15 cellular contexts compared by ENCODE assay signal in genomic region chr7:105890290-105890997, GRCh38. TPM values are rescaled to one million over a fixed set of nuclear protein-coding genes. Genes with fewer than 3 reads are reported as not detected.
DNase-seq lines count a peak whose midpoint lies in the region; ATAC-seq and TF ChIP-seq lines count a peak whose summit lies in the region.
"Had no signal": no experiment of that assay in that cellular context is flagged by ENCODE, and none has a peak within 500 bp of the region (broad histone marks: within the 10 kb centered on the region; RNA-seq: fewer than 3 reads in every experiment).

No MANE protein-coding gene starts in this region.

- no peaks in the 10 kb centered on the region for H3K9me3 Mint-ChIP-seq in CD8-positive, alpha-beta memory T cell
- no peaks in the 10 kb centered on the region for H3K9me3 Mint-ChIP-seq in naive thymus-derived CD8-positive, alpha-beta T cell
- H3K9me3 Mint-ChIP-seq: neural crest cell had no signal

- in situ Hi-C loops in astrocyte of the cerebellum (cut with HindIII; ENCODE audit: low sequenced_read_pairs), result no loop called here
- in situ Hi-C loops in KBM-7 (cut with MboI; ENCODE audit: low pct_unique_long_range_greater_than_20kb, low sequenced_read_pairs), result no loop called here

- POLR2A ChIA-PET in CD8-positive, alpha-beta memory T cell (lab: Charles Lee), result no interaction called here
- POLR2A ChIA-PET in naive thymus-derived CD8-positive, alpha-beta T cell (lab: Charles Lee), result no interaction called here

- peaks cover 16% of the 10 kb centered on the region for H3K4me1 ChIP-seq in CD8-positive, alpha-beta memory T cell (ENCODE audit: insufficient read depth, low read length)
- H3K4me1 ChIP-seq: Peyer's patch, right lobe of liver had no signal

- CTCF ChIA-PET in CD8-positive, alpha-beta memory T cell (lab: Charles Lee), result interaction anchor here (1.1 kb wide), 1 partner anchor 152 kb away, joined by 5 read pairs; no protein-coding TSS in a partner anchor

- peaks cover 27 to 39% (median 31%) of the 10 kb centered on the region in 3 donors for H3K4me1 Mint-ChIP-seq in CD8-positive, alpha-beta memory T cell
- peaks cover 16 to 42% (median 31%) of the 10 kb centered on the region in 4 donors for H3K4me1 Mint-ChIP-seq in naive thymus-derived CD8-positive, alpha-beta T cell
- H3K4me1 Mint-ChIP-seq: neural crest cell had no signal

- H3K4me3 Mint-ChIP-seq in CD8-positive, alpha-beta memory T cell, result peak overlapping the region in 1 of 7 donors; percentile 13
- H3K4me3 Mint-ChIP-seq in naive thymus-derived CD8-positive, alpha-beta T cell, result peak overlapping the region in 1 of 10 donors; percentile 22
- H3K4me3 Mint-ChIP-seq: neural crest cell had no signal

- H3K4me3 ChIP-seq in CD8-positive, alpha-beta memory T cell (ENCODE audit: low read length), result no peak overlapping the region
- no peak overlapping the region for H3K4me3 ChIP-seq in astrocyte of the cerebellum (ENCODE audit: low read depth, low read length)
- H3K4me3 ChIP-seq: heart left ventricle, Peyer's patch, right lobe of liver, thoracic aorta had no signal

- no peak for TF ChIP-seq CTCF in astrocyte of the cerebellum (IDR thresholded peaks at IDR 0.05; ENCODE audit: low read depth, low read length, missing control alignments)

- ATAC-seq in naive thymus-derived CD8-positive, alpha-beta T cell, result peak; percentile 52 to 62
- no peak for ATAC-seq in HG02981 (IDR thresholded peaks at IDR 0.05; ENCODE audit: unreplicated experiment)
- ATAC-seq: heart left ventricle, right lobe of liver had no signal

- no peaks in the 10 kb centered on the region for H3K27me3 Mint-ChIP-seq in CD8-positive, alpha-beta memory T cell
- H3K27me3 Mint-ChIP-seq in naive thymus-derived CD8-positive, alpha-beta T cell, result no peaks in the 10 kb centered on the region

- no peak overlapping the region for H3K27ac ChIP-seq in CD8-positive, alpha-beta memory T cell (ENCODE audit: low read depth, low read length)
- H3K27ac ChIP-seq: heart left ventricle, KMS-11, Peyer's patch, right lobe of liver, thoracic aorta had no signal

- DNase-seq in CD8-positive, alpha-beta memory T cell, result no peak
- DNase-seq in RPMI7951 (ENCODE audit: low read depth) (peak; percentile 34), astrocyte of the cerebellum (ENCODE audit: low read depth) (peak; percentile 53), NCI-H82 (lab: John Stamatoyannopoulos, UW) (no peak), KBM-7 (no peak), DMS 273 (lab: John Stamatoyannopoulos, UW; ENCODE audit: unreplicated experiment) (no peak)
- DNase-seq in naive thymus-derived CD8-positive, alpha-beta T cell, result no peak
- DNase-seq: heart left ventricle, NCI-H524 treated with DMSO at 0.1 percent for 48 hours, Peyer's patch, right lobe of liver had no signal

- H3K36me3 ChIP-seq in CD8-positive, alpha-beta memory T cell (ENCODE audit: insufficient read depth, low read length), result no peaks in the 10 kb centered on the region
- H3K36me3 ChIP-seq: heart left ventricle, Peyer's patch, thoracic aorta had no signal

- H3K27ac Mint-ChIP-seq in CD8-positive, alpha-beta memory T cell, result peak overlapping the region in 5 of 8 donors; percentile 1 to 33 (median 13)
- H3K27ac Mint-ChIP-seq in naive thymus-derived CD8-positive, alpha-beta T cell, result peak overlapping the region in 6 of 10 donors; percentile 1 to 39 (median 6)

- H3K27me3 ChIP-seq in CD8-positive, alpha-beta memory T cell (ENCODE audit: insufficient read depth, low read length, poor library complexity, severe bottlenecking), result no peaks in the 10 kb centered on the region
- H3K27me3 ChIP-seq: heart left ventricle, Peyer's patch, right lobe of liver had no signal

- H3K36me3 Mint-ChIP-seq in CD8-positive, alpha-beta memory T cell, result peaks cover 0 to 13% (median 1%) of the 10 kb centered on the region in 3 donors
- H3K36me3 Mint-ChIP-seq in naive thymus-derived CD8-positive, alpha-beta T cell, result peaks cover 0 to 2% (median 0%) of the 10 kb centered on the region in 3 donors

- no peaks in the 10 kb centered on the region for H3K9me3 ChIP-seq in CD8-positive, alpha-beta memory T cell (ENCODE audit: low read length)
- H3K9me3 ChIP-seq: heart left ventricle, Peyer's patch, right lobe of liver, thoracic aorta had no signal

RNA-seq across cellular contexts. Expression of gene ATXN7L1, which starts 14.0 kb away (rescaled TPM):
- 1 to 10 TPM; 9.0 to 9.7 TPM for total RNA-seq in CD8-positive, alpha-beta memory T cell
- 18.0 TPM for polyA plus RNA-seq in CD8-positive, alpha-beta memory T cell
- total RNA-seq in RPMI7951 (2014; rRNA removed; shearing (Covaris generic)), result 4.0 and 5.2 TPM in 2 replicates
- 10 to 100 TPM; 32.9 to 35.1 TPM for total RNA-seq in naive thymus-derived CD8-positive, alpha-beta T cell
- polyA plus RNA-seq in naive thymus-derived CD8-positive, alpha-beta T cell, result 10 to 100 TPM in 2 of 3 donors, 1 to 10 TPM in 1; 6.7 to 12.7 (median 10.3) TPM

Comparison
In these comparisons a context has a peak if more than half of its experiments do, and no peak if none do; other contexts are left out.
1. DNase-seq: peak in RPMI7951 (single experiment) and astrocyte of the cerebellum (single experiment); none in CD8-positive, alpha-beta memory T cell (0 of 5), naive thymus-derived CD8-positive, alpha-beta T cell (0 of 10), NCI-H82 (single experiment), KBM-7 (single experiment) and DMS 273 (single experiment).